Comparison of ENCODE assay signal across 25 cellular contexts in the genomic region with DNA sequence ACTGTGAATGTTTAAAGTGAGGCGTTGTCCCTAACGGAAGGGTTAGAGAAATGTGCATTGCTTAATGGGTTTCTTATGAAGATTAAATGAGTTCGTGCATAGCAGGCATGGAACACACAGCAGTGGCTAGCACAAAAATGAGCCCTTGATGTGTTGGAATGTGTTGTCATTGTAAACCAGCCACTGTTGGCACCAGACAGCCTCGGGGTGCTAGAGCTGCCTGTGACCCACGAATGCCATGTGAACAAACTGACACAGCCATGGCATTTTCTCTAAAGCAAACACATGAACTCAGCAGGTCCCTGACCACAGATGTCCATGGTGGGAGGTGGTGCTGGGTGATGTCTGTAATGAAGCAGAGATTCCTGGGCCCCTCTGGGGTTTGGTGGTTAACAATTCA.
"Had no signal": no experiment of that assay in that cellular context is flagged by ENCODE, and none has a peak within 500 bp of the region (broad histone marks: within the 10 kb centered on the region; RNA-seq: fewer than 3 reads in every experiment).

No MANE protein-coding gene starts in this region.

- H3K9me3 ChIP-seq: colonic mucosa, esophagus squamous epithelium, gastrocnemius medialis, heart right ventricle, lower lobe of right lung, mucosa of descending colon had no signal

- ATAC-seq: effector memory CD8-positive, alpha-beta T cell; esophagus mucosa; gastrocnemius medialis; heart right ventricle; left colon; left lobe of liver; left ventricle myocardium superior; lower lobe of right lung; mucosa of descending colon had no signal

- DNase-seq: colonic mucosa; cortex of kidney; effector CD8-positive, alpha-beta T cell; effector memory CD8-positive, alpha-beta T cell; endodermal cell; erythroblast; esophagus squamous epithelium; foreskin fibroblast; foreskin melanocyte; gastrocnemius medialis; glutamatergic neuron; head of caudate nucleus; heart right ventricle; hippocampal formation; kidney; kidney glomerular epithelial cell; left colon; left ventricle myocardium superior; lower lobe of right lung; mesenchymal stem cell; mucosa of descending colon; naive B cell had no signal

- H3K27me3 ChIP-seq: colonic mucosa, esophagus squamous epithelium, gastrocnemius medialis had no signal

- H3K4me3 ChIP-seq: colonic mucosa, esophagus squamous epithelium, gastrocnemius medialis, heart right ventricle, lower lobe of right lung, mucosa of descending colon had no signal

- H3K4me1 ChIP-seq: colonic mucosa, esophagus squamous epithelium, gastrocnemius medialis, heart right ventricle, lower lobe of right lung had no signal

- H3K27ac ChIP-seq: colonic mucosa, epithelial cell of prostate, esophagus squamous epithelium, gastrocnemius medialis, heart right ventricle, lower lobe of right lung had no signal

- H3K36me3 ChIP-seq: colonic mucosa, esophagus squamous epithelium, gastrocnemius medialis, heart right ventricle, lower lobe of right lung had no signal
